8 cellular contexts compared by ENCODE assay signal in genomic region chr17:78357687-78358537, GRCh38. TPM values are rescaled to one million over a fixed set of nuclear protein-coding genes. Genes with fewer than 3 reads are reported as not detected.
DNase-seq lines count a peak whose midpoint lies in the region; ATAC-seq and TF ChIP-seq lines count a peak whose summit lies in the region.

No MANE protein-coding gene starts in this region.

- peak overlapping the region; percentile 90; the same call in 1 of the 2 replicates for H3K4me3 ChIP-seq in GM08714 (ENCODE audit: low read length)
- H3K4me3 ChIP-seq in right atrium auricular region: peak overlapping the region; percentile 67 to 76
- H3K4me3 ChIP-seq in skeletal muscle cell (ENCODE audit: low read depth, low read length): peak overlapping the region; percentile 92

- peaks cover 16% of the 10 kb centered on the region for H3K36me3 ChIP-seq in right atrium auricular region

- peak; percentile 51 to 55 for DNase-seq in activated T-cell treated with anti-CD3 and anti-CD28 coated beads, Interleukin-2, amount 50 U/mL, for 48 hours
- DNase-seq in right atrium auricular region (ENCODE audit: low spot score) (no peak), skeletal muscle cell (ENCODE audit: low read depth) (no peak), HPDE6-E6E7 (ENCODE audit: extremely low spot score) (no peak)

- H3K27me3 ChIP-seq in right atrium auricular region: no peaks in the 10 kb centered on the region

- ATAC-seq in GM21619 (IDR thresholded peaks at IDR 0.05; ENCODE audit: unreplicated experiment) (no peak), HG03045 (IDR thresholded peaks at IDR 0.05; ENCODE audit: unreplicated experiment) (no peak), HG03196 (IDR thresholded peaks at IDR 0.05; ENCODE audit: unreplicated experiment) (no peak)

- no peak for TF ChIP-seq CTCF in right atrium auricular region (IDR thresholded peaks at IDR 0.05)

- peaks cover 0 to 71% of the 10 kb centered on the region in 2 donors for H3K4me1 ChIP-seq in right atrium auricular region

- H3K27ac ChIP-seq in right atrium auricular region: peak overlapping the region; percentile 93 to 94

- H3K9me3 ChIP-seq in right atrium auricular region: no peaks in the 10 kb centered on the region

RNA-seq across cellular contexts. Expression of gene SOCS3, which starts 2.0 kb away (rescaled TPM):
- 10 to 100 TPM; 39.9 to 56.8 TPM for total RNA-seq in right atrium auricular region

RNA-seq across cellular contexts. Expression of gene PGS1, which starts 20.5 kb away (rescaled TPM):
- 10 to 100 TPM; 21.2 to 21.8 TPM for total RNA-seq in right atrium auricular region

Comparison
In these comparisons a context has a peak if more than half of its experiments do, and no peak if none do; other contexts are left out.
1. DNase-seq: peak in activated T-cell treated with anti-CD3 and anti-CD28 coated beads, Interleukin-2, amount 50 U/mL, for 48 hours (2 of 2); none in right atrium auricular region (single experiment), skeletal muscle cell (single experiment) and HPDE6-E6E7 (single experiment).
2. Peak in every context shown above with its lines, with median percentiles within 50 percentile points of each other: H3K4me3 ChIP-seq.